In the genomic region with DNA sequence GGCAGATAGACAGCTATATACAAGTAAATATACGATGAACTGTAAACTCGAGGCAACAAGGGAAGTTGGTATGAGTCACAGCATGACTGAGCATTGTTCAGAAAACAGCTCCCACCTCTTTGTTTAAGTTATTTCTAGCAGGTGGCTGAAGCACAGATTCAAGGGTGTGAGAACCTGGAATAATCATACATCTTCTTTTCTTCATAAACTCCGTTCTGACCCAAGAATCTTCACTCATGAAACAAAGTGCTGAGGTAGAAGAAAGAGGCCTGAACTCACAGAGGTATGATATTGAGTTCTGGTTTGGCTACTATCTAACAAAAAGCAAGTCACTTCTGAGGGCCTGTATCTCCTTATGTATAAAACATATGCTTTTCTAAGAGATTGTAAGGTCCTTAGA, we compare ENCODE assay signal across 12 cellular contexts.
A peak's percentile ranks its signal among the peaks of the same experiment; 100 is the strongest.
DNase-seq lines count a peak whose midpoint lies in the region; ATAC-seq and TF ChIP-seq lines count a peak whose summit lies in the region.
"Had no signal": no experiment of that assay in that cellular context is flagged by ENCODE, and none has a peak within 500 bp of the region (broad histone marks: within the 10 kb centered on the region; RNA-seq: fewer than 3 reads in every experiment).

No MANE protein-coding gene starts in this region.

- no peak overlapping the region for H3K4me3 ChIP-seq in left ventricle myocardium inferior
- no peak overlapping the region for H3K4me3 ChIP-seq in tibial artery
- no peak overlapping the region for H3K4me3 ChIP-seq in A673 (ENCODE audit: low read depth, low read length, poor library complexity, severe bottlenecking)

- DNase-seq in left ventricle myocardium inferior (no peak), Right ventricle myocardium superior (no peak), NCI-H460 (ENCODE audit: extremely low read depth, low read depth) (peak; percentile 38), epithelial cell of prostate (ENCODE audit: low read depth, low spot score) (no peak), tibial artery (no peak), A673 (ENCODE audit: low spot score) (no peak)
- no peak for DNase-seq in activated T-cell treated with anti-CD3 and anti-CD28 coated beads, Interleukin-2, amount 50 U/mL, for 4 hours
- DNase-seq in activated naive CD8-positive, alpha-beta T cell treated with anti-CD3 and anti-CD28 coated beads, Interleukin-2, amount 50 U/mL, for 24 hours = no peak
- DNase-seq: activated T-cell treated with anti-CD3 and anti-CD28 coated beads for 4 hours; NCI-H187; stimulated activated CD4-positive, alpha-beta T cell treated with anti-CD3 and anti-CD28 coated beads, Interleukin-1b, Interleukin-23, amount 100 ng/mL, for 48 hours; stimulated activated naive CD8-positive, alpha-beta T cell treated with anti-CD3 and anti-CD28 coated beads, Interleukin-15, Interleukin-2, amounts not matched to agents 100 U/mL and 50 U/mL, for 24 hours had no signal

- BruUV-seq in A673 (replicated peaks; lab: Mats Ljungman, UMichigan) = no TSS peak

- POLR2A ChIA-PET in A673 (lab: Charles Lee; ENCODE audit: low non-redundant PET) = no interaction called here

- H3K4me1 ChIP-seq in left ventricle myocardium inferior (peaks cover 32% of the 10 kb centered on the region), tibial artery (peaks cover 0 to 4% (median 0%) of the 10 kb centered on the region in 4 donors), A673 (ENCODE audit: insufficient read depth, low read length, poor library complexity, severe bottlenecking) (no peaks in the 10 kb centered on the region)

- TF ChIP-seq CTCF in left ventricle myocardium inferior (IDR thresholded peaks at IDR 0.05; ENCODE audit: borderline replicate concordance) (no peak), tibial artery (IDR thresholded peaks at IDR 0.05) (no peak), A673 (conservative IDR thresholded peaks at IDR 0.05; ENCODE audit: low read depth, low read length) (no peak)

- intact Hi-C loops in left ventricle myocardium inferior (cut with micrococcal nuclease) (no loop called here), Right ventricle myocardium superior (cut with DNase I) (no loop called here), tibial artery (cut with DNase I; ENCODE audit: low total_unique reads) (no loop called here), A673 (cut with micrococcal nuclease; ENCODE audit: unreplicated experiment) (no loop called here)

- H3K9me3 ChIP-seq in left ventricle myocardium inferior (replicated peaks) (no peaks in the 10 kb centered on the region), tibial artery (no peaks in the 10 kb centered on the region), A673 (ENCODE audit: low read depth, low read length, poor library complexity, severe bottlenecking) (no peaks in the 10 kb centered on the region)

- ATAC-seq in Right ventricle myocardium superior (ENCODE audit: poor library complexity) = no peak
- ATAC-seq in activated T-cell treated with anti-CD3 and anti-CD28 coated beads, Interleukin-2, amount 50 U/mL, for 4 hours = no peak
- ATAC-seq in activated naive CD8-positive, alpha-beta T cell treated with anti-CD3 and anti-CD28 coated beads, Interleukin-2, amount 50 U/mL, for 24 hours = no peak
- ATAC-seq: stimulated activated naive CD8-positive, alpha-beta T cell treated with anti-CD3 and anti-CD28 coated beads, Interleukin-15, Interleukin-2, amounts not matched to agents 100 U/mL and 50 U/mL, for 24 hours had no signal

- H3K4me1 Mint-ChIP-seq in activated T-cell treated with anti-CD3 and anti-CD28 coated beads, Interleukin-2, amount 50 U/mL, for 4 hours (ENCODE audit: low read depth) = no peaks in the 10 kb centered on the region
- no peaks in the 10 kb centered on the region for H3K4me1 Mint-ChIP-seq in activated naive CD8-positive, alpha-beta T cell treated with anti-CD3 and anti-CD28 coated beads, Interleukin-2, amount 50 U/mL, for 24 hours

- CTCF ChIA-PET in A673 (lab: Charles Lee) = no interaction called here

- no peak overlapping the region for H3K4me3 Mint-ChIP-seq in activated T-cell treated with anti-CD3 and anti-CD28 coated beads, Interleukin-2, amount 50 U/mL, for 4 hours
- no peak overlapping the region for H3K4me3 Mint-ChIP-seq in activated naive CD8-positive, alpha-beta T cell treated with anti-CD3 and anti-CD28 coated beads, Interleukin-2, amount 50 U/mL, for 24 hours

- no peaks in the 10 kb centered on the region for H3K36me3 Mint-ChIP-seq in activated T-cell treated with anti-CD3 and anti-CD28 coated beads, Interleukin-2, amount 50 U/mL, for 4 hours (ENCODE audit: insufficient read depth)
- H3K36me3 Mint-ChIP-seq in activated naive CD8-positive, alpha-beta T cell treated with anti-CD3 and anti-CD28 coated beads, Interleukin-2, amount 50 U/mL, for 24 hours (ENCODE audit: low read depth) = no peaks in the 10 kb centered on the region

- no peak overlapping the region for H3K27ac Mint-ChIP-seq in activated naive CD8-positive, alpha-beta T cell treated with anti-CD3 and anti-CD28 coated beads, Interleukin-2, amount 50 U/mL, for 24 hours

- H3K27ac ChIP-seq in left ventricle myocardium inferior (replicated peaks) (peak overlapping the region; percentile 5), epithelial cell of prostate (peak overlapping the region; percentile 61), tibial artery (no peak overlapping the region), A673 (ENCODE audit: low read depth, low read length, poor library complexity, severe bottlenecking) (no peak overlapping the region)

- H3K27me3 Mint-ChIP-seq in activated T-cell treated with anti-CD3 and anti-CD28 coated beads, Interleukin-2, amount 50 U/mL, for 4 hours (ENCODE audit: low read depth) = peaks cover 8% of the 10 kb centered on the region
- peaks cover 6% of the 10 kb centered on the region for H3K27me3 Mint-ChIP-seq in activated naive CD8-positive, alpha-beta T cell treated with anti-CD3 and anti-CD28 coated beads, Interleukin-2, amount 50 U/mL, for 24 hours

- H3K27me3 ChIP-seq in left ventricle myocardium inferior (ENCODE audit: low read depth) (no peaks in the 10 kb centered on the region), tibial artery (no peaks in the 10 kb centered on the region), A673 (replicated peaks; ENCODE audit: insufficient read depth, low read depth, low read length, poor library complexity) (no peaks in the 10 kb centered on the region)

- H3K36me3 ChIP-seq in left ventricle myocardium inferior = no peaks in the 10 kb centered on the region
- H3K36me3 ChIP-seq in tibial artery = no peaks in the 10 kb centered on the region
- no peaks in the 10 kb centered on the region for H3K36me3 ChIP-seq in A673 (ENCODE audit: insufficient read depth, low read length, poor library complexity, severe bottlenecking)

- peaks cover 2% of the 10 kb centered on the region for H3K9me3 Mint-ChIP-seq in activated T-cell treated with anti-CD3 and anti-CD28 coated beads, Interleukin-2, amount 50 U/mL, for 4 hours
- H3K9me3 Mint-ChIP-seq in activated naive CD8-positive, alpha-beta T cell treated with anti-CD3 and anti-CD28 coated beads, Interleukin-2, amount 50 U/mL, for 24 hours = no peaks in the 10 kb centered on the region

Comparison
In these comparisons a context has a peak if more than half of its experiments do, and no peak if none do; other contexts are left out.
1. H3K27ac ChIP-seq: peak in left ventricle myocardium inferior (single experiment) and epithelial cell of prostate (single experiment); none in tibial artery (0 of 2) and A673 (single experiment).